In the genomic region with DNA sequence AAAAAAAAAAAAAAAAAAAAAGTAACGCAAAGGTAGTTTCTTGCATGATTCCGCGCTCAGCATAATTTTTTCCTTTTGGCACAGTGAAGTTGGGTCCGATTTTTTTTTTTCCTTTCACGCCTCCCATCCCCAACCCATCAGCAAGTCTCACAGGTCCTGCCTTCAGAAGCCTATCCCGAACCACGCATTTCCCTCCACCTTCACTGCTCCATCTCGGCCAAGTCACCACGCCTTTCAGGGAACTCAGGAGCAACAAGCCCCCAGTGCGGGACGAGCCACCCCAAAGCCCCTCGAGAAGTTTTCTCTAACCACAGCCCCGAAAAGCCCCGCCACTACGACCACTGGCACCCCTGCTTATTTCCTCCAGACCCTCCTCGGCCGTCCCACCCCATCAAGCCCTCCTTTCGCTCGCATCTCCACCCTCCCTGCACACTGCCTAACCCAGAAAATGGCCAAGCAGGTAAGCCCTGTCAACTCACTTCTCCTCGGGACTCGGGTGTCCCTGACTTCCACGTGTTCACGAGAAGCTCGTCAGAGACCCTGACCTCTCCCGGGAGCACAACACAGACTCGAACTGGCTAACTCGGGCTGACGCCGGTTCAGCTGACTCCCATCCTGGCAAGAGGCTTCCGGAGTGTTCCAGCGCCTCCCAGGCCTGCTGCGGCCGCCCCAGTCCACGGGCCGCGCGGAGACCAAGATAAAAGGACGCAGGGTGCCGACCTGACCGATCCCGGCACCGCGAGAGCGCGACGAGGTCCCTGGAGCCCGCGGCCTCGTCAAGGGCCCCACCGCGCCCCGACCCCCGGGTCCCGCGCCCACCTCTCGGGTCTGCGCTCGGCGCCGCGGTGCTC, we compare ENCODE assay signal across 8 cellular contexts. TPM values are rescaled to one million over a fixed set of nuclear protein-coding genes. Genes with fewer than 3 reads are reported as not detected.
DNase-seq lines count a peak whose midpoint lies in the region; ATAC-seq and TF ChIP-seq lines count a peak whose summit lies in the region.

No MANE protein-coding gene starts in this region.

- peak overlapping the region; percentile 97 for H3K27ac ChIP-seq in CD8-positive, alpha-beta T cell (ENCODE audit: low read depth, low read length)
- H3K27ac ChIP-seq in KOPT-K1 (ENCODE audit: low read depth, low read length, poor library complexity, severe bottlenecking) (peak overlapping the region; percentile 100), cardiac muscle cell (peak overlapping the region; percentile 98)

- peaks cover 29% of the 10 kb centered on the region for H3K36me3 Mint-ChIP-seq in CD8-positive, alpha-beta T cell
- H3K36me3 Mint-ChIP-seq in activated naive CD8-positive, alpha-beta T cell: peaks cover 13% of the 10 kb centered on the region

- H3K36me3 ChIP-seq in CD8-positive, alpha-beta T cell (ENCODE audit: insufficient read depth, low read length): no peaks in the 10 kb centered on the region
- H3K36me3 ChIP-seq in KOPT-K1 (ENCODE audit: insufficient read depth, low read length): peaks cover 68% of the 10 kb centered on the region
- no peaks in the 10 kb centered on the region for H3K36me3 ChIP-seq in cardiac muscle cell

- peak overlapping the region; percentile 90 for H3K4me3 Mint-ChIP-seq in CD8-positive, alpha-beta T cell
- H3K4me3 Mint-ChIP-seq in activated naive CD8-positive, alpha-beta T cell: peak overlapping the region; percentile 99

- H3K9me3 ChIP-seq in CD8-positive, alpha-beta T cell (ENCODE audit: low read length): no peaks in the 10 kb centered on the region
- H3K9me3 ChIP-seq in KOPT-K1 (ENCODE audit: insufficient read depth, low read length, poor library complexity, severe bottlenecking) (no peaks in the 10 kb centered on the region), cardiac muscle cell (ENCODE audit: low read depth) (no peaks in the 10 kb centered on the region)

- peak overlapping the region; percentile 84 for H3K27ac Mint-ChIP-seq in CD8-positive, alpha-beta T cell
- peak overlapping the region; percentile 93 for H3K27ac Mint-ChIP-seq in activated naive CD8-positive, alpha-beta T cell

- intact Hi-C loops in CD8-positive, alpha-beta T cell (cut with DNase I, micrococcal nuclease): loop anchor here in 1 of 2 experiments (1.0 to 10.0 kb wide), 6 partner anchors 15 to 1364 kb away; partner anchors contain the start of genes CTBP1, DGKQ, GRK4 and HTT

- no peak for ATAC-seq in CD8-positive, alpha-beta T cell
- ATAC-seq in GM21447 (IDR thresholded peaks at IDR 0.05; ENCODE audit: unreplicated experiment) (peak; percentile 8), omental fat pad (ENCODE audit: low FRiP score) (peak; percentile 21)

- no peaks in the 10 kb centered on the region for H3K27me3 ChIP-seq in CD8-positive, alpha-beta T cell (ENCODE audit: insufficient read depth, low read length)
- H3K27me3 ChIP-seq in cardiac muscle cell: no peaks in the 10 kb centered on the region

- peaks cover 42% of the 10 kb centered on the region for H3K4me1 ChIP-seq in CD8-positive, alpha-beta T cell (ENCODE audit: insufficient read depth, low read length)
- H3K4me1 ChIP-seq in cardiac muscle cell (ENCODE audit: low read depth): peaks cover 23% of the 10 kb centered on the region

- H3K4me1 Mint-ChIP-seq in CD8-positive, alpha-beta T cell (ENCODE audit: low read depth): peaks cover 63% of the 10 kb centered on the region
- peaks cover 51% of the 10 kb centered on the region for H3K4me1 Mint-ChIP-seq in activated naive CD8-positive, alpha-beta T cell (ENCODE audit: low read depth)

- POLR2A ChIA-PET in CD8-positive, alpha-beta T cell (lab: Charles Lee): interaction anchor here (0.7 to 3.7 kb wide), 8 partner anchors 11 to 803 kb away, joined by 3 to 83 read pairs (median 4); partner anchors contain the start of genes FAM53A, TACC3 and TMEM129

- H3K4me3 ChIP-seq in CD8-positive, alpha-beta T cell (ENCODE audit: low read depth, low read length): peak overlapping the region; percentile 82
- peak overlapping the region; percentile 93 for H3K4me3 ChIP-seq in cardiac muscle cell

- peak in 4 of 7 experiments; percentile 30 to 44 (median 38) for DNase-seq in CD8-positive, alpha-beta T cell
- DNase-seq in cardiac muscle cell (ENCODE audit: low read depth in 1 of 2, low spot score in 1 of 2) (peak; percentile 54 to 56), omental fat pad (ENCODE audit: low spot score) (no peak), foreskin melanocyte (no peak), pons (ENCODE audit: low spot score) (no peak)

- CTCF ChIA-PET in CD8-positive, alpha-beta T cell (lab: Charles Lee): interaction anchor here (1.1 to 14.6 kb wide), 4 partner anchors 10 to 17 kb away, joined by 6 to 161 read pairs (median 9); partner anchors contain the start of genes TACC3 and TMEM129

- no peaks in the 10 kb centered on the region for H3K9me3 Mint-ChIP-seq in CD8-positive, alpha-beta T cell
- no peaks in the 10 kb centered on the region for H3K9me3 Mint-ChIP-seq in activated naive CD8-positive, alpha-beta T cell (ENCODE audit: low read depth)

- no peaks in the 10 kb centered on the region for H3K27me3 Mint-ChIP-seq in CD8-positive, alpha-beta T cell (ENCODE audit: low read depth)
- H3K27me3 Mint-ChIP-seq in activated naive CD8-positive, alpha-beta T cell: no peaks in the 10 kb centered on the region

- TF ChIP-seq CTCF in CD8-positive, alpha-beta T cell (IDR thresholded peaks at IDR 0.05): no peak
- TF ChIP-seq CTCF in cardiac muscle cell (IDR thresholded peaks at IDR 0.05; ENCODE audit: low read depth, low read length): no peak
- no peak for TF ChIP-seq CTCF in omental fat pad (IDR thresholded peaks at IDR 0.05)

RNA-seq across cellular contexts. Expression of gene SLBP, which starts 0.8 kb away (rescaled TPM):
- 10 to 100 TPM; 61.2 to 62.6 TPM for total RNA-seq in CD8-positive, alpha-beta T cell
- total RNA-seq in cardiac muscle cell: 39.9 and 63.3 TPM in 2 replicates
- 62.0 TPM in 2 replicates for polyA plus RNA-seq in cardiac muscle cell
- total RNA-seq in omental fat pad: 10 to 100 TPM; 33.3 to 58.4 (median 40.3) TPM

RNA-seq across cellular contexts. Expression of gene TMEM129, which starts 9.8 kb away (rescaled TPM):
- total RNA-seq in CD8-positive, alpha-beta T cell: 10 to 100 TPM; 14.5 to 14.8 TPM
- total RNA-seq in cardiac muscle cell: 174 and 175 TPM in 2 replicates
- 124 and 137 TPM in 2 replicates for polyA plus RNA-seq in cardiac muscle cell
- total RNA-seq in omental fat pad: 10 to 100 TPM; 31.9 to 59.0 (median 43.5) TPM

RNA-seq across cellular contexts. Expression of gene TACC3, which starts 10.0 kb away (rescaled TPM):
- total RNA-seq in CD8-positive, alpha-beta T cell: 100 to 1,000 TPM; 131 to 137 TPM
- total RNA-seq in cardiac muscle cell: 14.4 and 78.2 TPM in 2 replicates
- polyA plus RNA-seq in cardiac muscle cell: 18.1 and 73.1 TPM in 2 replicates
- 10 to 100 TPM in 2 of 4 donors, 1 to 10 TPM in 2; 6.0 to 25.7 (median 10.0) TPM for total RNA-seq in omental fat pad

RNA-seq across cellular contexts. Expression of gene FAM53A, which starts 27.2 kb away (rescaled TPM):
- 1 to 10 TPM; 1.8 to 1.9 TPM for total RNA-seq in CD8-positive, alpha-beta T cell
- total RNA-seq in cardiac muscle cell (7.1 and 11.8 TPM in 2 replicates), omental fat pad (10 to 100 TPM in 1 of 4 donors, 1 to 10 TPM in 3; 2.0 to 10.9 (median 5.6) TPM)
- polyA plus RNA-seq in cardiac muscle cell: 7.1 and 11.4 TPM in 2 replicates

Comparison
In these comparisons a context has a peak if more than half of its experiments do, and no peak if none do; other contexts are left out.
1. DNase-seq: peak in CD8-positive, alpha-beta T cell (4 of 7) and cardiac muscle cell (2 of 2); none in omental fat pad (single experiment), foreskin melanocyte (single experiment) and pons (single experiment).
2. Peak in every context shown above with its lines, with median percentiles within 50 percentile points of each other: H3K27ac ChIP-seq.